Comparison of ENCODE assay signal across 9 cellular contexts in genomic region chr13:94233401-94233800, GRCh38.
DNase-seq lines count a peak whose midpoint lies in the region; ATAC-seq and TF ChIP-seq lines count a peak whose summit lies in the region.
"Had no signal": no experiment of that assay in that cellular context is flagged by ENCODE, and none has a peak within 500 bp of the region (broad histone marks: within the 10 kb centered on the region; RNA-seq: fewer than 3 reads in every experiment).

No MANE protein-coding gene starts in this region.

- intact Hi-C loops in vagina (cut with DNase I) = no loop called here

- TF ChIP-seq CTCF in foreskin keratinocyte (conservative IDR thresholded peaks at IDR 0.05) (no peak), vagina (IDR thresholded peaks at IDR 0.05) (no peak)

- no peaks in the 10 kb centered on the region for H3K36me3 ChIP-seq in vagina

- in situ Hi-C loops in SK-MEL-5 (cut with HindIII; ENCODE audit: low pct_unique_long_range_greater_than_20kb, low sequenced_read_pairs) = no loop called here

- no peaks in the 10 kb centered on the region for H3K9me3 ChIP-seq in vagina

- peaks cover 8% of the 10 kb centered on the region for H3K4me1 ChIP-seq in foreskin keratinocyte
- peaks cover 6% of the 10 kb centered on the region for H3K4me1 ChIP-seq in vagina

- DNase-seq in ELR (ENCODE audit: low read depth) = peak; percentile 95
- peak; percentile 85 for DNase-seq in SK-MEL-5 (ENCODE audit: low read depth, low spot score)
- DNase-seq in foreskin keratinocyte = peak; percentile 51 to 79
- DNase-seq in pulmonary artery endothelial cell (ENCODE audit: low read depth, low spot score) = peak; percentile 44
- DNase-seq in ecto neural progenitor cell (ENCODE audit: low spot score) = no peak
- DNase-seq in NCI-H345 (lab: John Stamatoyannopoulos, UW) = no peak
- no peak for DNase-seq in vagina (ENCODE audit: extremely low spot score in 2 of 2)
- DNase-seq: RPMI8226 had no signal

- no peak for TF ChIP-seq POLR2A in vagina (IDR thresholded peaks at IDR 0.05)

- H3K27me3 ChIP-seq in foreskin keratinocyte = no peaks in the 10 kb centered on the region
- no peaks in the 10 kb centered on the region for H3K27me3 ChIP-seq in vagina

- ATAC-seq in foreskin keratinocyte (peak; percentile 99), HG03460 (IDR thresholded peaks at IDR 0.05; ENCODE audit: unreplicated experiment) (no peak)

- no peak overlapping the region for H3K4me3 ChIP-seq in vagina

- H3K27ac ChIP-seq in foreskin keratinocyte = peak overlapping the region; percentile 46
- H3K27ac ChIP-seq in vagina = no peak overlapping the region

Comparison
In these comparisons a context has a peak if more than half of its experiments do, and no peak if none do; other contexts are left out.
1. DNase-seq: peak in ELR (single experiment), SK-MEL-5 (single experiment), foreskin keratinocyte (2 of 2) and pulmonary artery endothelial cell (single experiment); none in ecto neural progenitor cell (single experiment), NCI-H345 (single experiment) and vagina (0 of 2).